Comparison of ENCODE assay signal across 11 cellular contexts in the genomic region with DNA sequence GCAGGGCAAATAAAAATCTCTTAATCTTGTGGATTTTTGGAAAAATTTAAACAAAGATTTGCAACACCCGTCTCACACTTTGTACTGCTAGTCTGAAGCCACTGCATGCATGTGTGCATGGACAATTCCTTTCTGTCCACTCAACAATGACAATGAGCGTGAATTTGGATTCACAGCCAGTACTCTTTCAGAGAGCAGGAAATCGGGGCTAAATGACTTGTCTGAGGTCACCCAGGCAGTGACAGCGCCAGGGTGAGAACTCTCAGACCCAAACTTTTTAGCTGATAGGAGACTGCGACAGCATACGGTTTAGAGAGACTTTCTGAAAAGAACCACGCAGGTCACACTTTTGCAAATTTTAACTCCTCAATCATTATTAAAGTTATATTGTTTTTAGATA.
"Had no signal": no experiment of that assay in that cellular context is flagged by ENCODE, and none has a peak within 500 bp of the region (broad histone marks: within the 10 kb centered on the region; RNA-seq: fewer than 3 reads in every experiment).

No MANE protein-coding gene starts in this region.

- DNase-seq: activated CD4-positive, alpha-beta T cell treated with anti-CD3 and anti-CD28 coated beads, Interleukin-2, amount 10 ng/mL, durations not matched to agents 7 days and 5 days; activated naive CD4-positive, alpha-beta T cell; activated naive CD8-positive, alpha-beta T cell treated with anti-CD3 and anti-CD28 coated beads, Interleukin-2, amount 10 ng/mL, durations not matched to agents 7 days and 5 days; brain microvascular endothelial cell; cortex of kidney; heart right ventricle; left lung; mesendoderm; pancreas; upper lobe of right lung had no signal

- H3K27ac Mint-ChIP-seq: activated CD4-positive, alpha-beta T cell treated with anti-CD3 and anti-CD28 coated beads, Interleukin-2, amount 10 ng/mL, durations not matched to agents 7 days and 5 days; activated naive CD8-positive, alpha-beta T cell treated with anti-CD3 and anti-CD28 coated beads, Interleukin-2, amount 10 ng/mL, durations not matched to agents 7 days and 5 days; stimulated activated naive CD8-positive, alpha-beta T cell treated with anti-CD3 and anti-CD28 coated beads, Interleukin-15, Interleukin-2, amounts not matched to agents 100 ng/mL and 50 ng/mL, for 24 hours had no signal

- ATAC-seq: heart right ventricle, left lung, pancreas, upper lobe of right lung had no signal

- H3K9me3 Mint-ChIP-seq: activated CD4-positive, alpha-beta T cell treated with anti-CD3 and anti-CD28 coated beads, Interleukin-2, amount 10 ng/mL, durations not matched to agents 7 days and 5 days; activated naive CD8-positive, alpha-beta T cell treated with anti-CD3 and anti-CD28 coated beads, Interleukin-2, amount 10 ng/mL, durations not matched to agents 7 days and 5 days; stimulated activated naive CD8-positive, alpha-beta T cell treated with anti-CD3 and anti-CD28 coated beads, Interleukin-15, Interleukin-2, amounts not matched to agents 100 ng/mL and 50 ng/mL, for 24 hours had no signal

- H3K27me3 Mint-ChIP-seq: activated CD4-positive, alpha-beta T cell treated with anti-CD3 and anti-CD28 coated beads, Interleukin-2, amount 10 ng/mL, durations not matched to agents 7 days and 5 days; activated naive CD8-positive, alpha-beta T cell treated with anti-CD3 and anti-CD28 coated beads, Interleukin-2, amount 10 ng/mL, durations not matched to agents 7 days and 5 days; stimulated activated naive CD8-positive, alpha-beta T cell treated with anti-CD3 and anti-CD28 coated beads, Interleukin-15, Interleukin-2, amounts not matched to agents 100 ng/mL and 50 ng/mL, for 24 hours had no signal

- H3K4me3 Mint-ChIP-seq: activated CD4-positive, alpha-beta T cell treated with anti-CD3 and anti-CD28 coated beads, Interleukin-2, amount 10 ng/mL, durations not matched to agents 7 days and 5 days; activated naive CD8-positive, alpha-beta T cell treated with anti-CD3 and anti-CD28 coated beads, Interleukin-2, amount 10 ng/mL, durations not matched to agents 7 days and 5 days; stimulated activated naive CD8-positive, alpha-beta T cell treated with anti-CD3 and anti-CD28 coated beads, Interleukin-15, Interleukin-2, amounts not matched to agents 100 ng/mL and 50 ng/mL, for 24 hours had no signal
